In the genomic region with DNA sequence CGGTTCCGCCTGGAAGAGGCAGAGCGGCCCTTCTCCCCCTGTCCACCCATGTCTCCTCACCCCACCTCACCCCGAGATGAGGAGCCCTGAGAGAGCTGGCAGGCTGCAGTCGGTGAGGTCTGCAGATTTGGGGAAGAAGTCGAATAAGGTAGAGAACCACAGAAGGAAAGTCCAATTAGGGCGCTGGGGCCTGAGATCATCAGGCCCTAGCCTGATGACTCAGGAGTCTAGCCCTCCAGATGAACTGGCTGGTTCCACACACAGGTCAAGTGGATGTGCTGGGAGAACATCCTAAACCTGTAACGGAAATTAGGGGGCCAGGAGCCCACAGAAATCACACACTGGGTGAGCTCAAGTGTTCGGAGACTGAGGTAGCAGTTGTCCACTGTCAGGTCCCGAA, we compare ENCODE assay signal across 9 cellular contexts. TPM values are rescaled to one million over a fixed set of nuclear protein-coding genes. Genes with fewer than 3 reads are reported as not detected.
DNase-seq lines count a peak whose midpoint lies in the region; ATAC-seq and TF ChIP-seq lines count a peak whose summit lies in the region.
"Had no signal": no experiment of that assay in that cellular context is flagged by ENCODE, and none has a peak within 500 bp of the region (broad histone marks: within the 10 kb centered on the region; RNA-seq: fewer than 3 reads in every experiment).

No MANE protein-coding gene starts in this region.

- peaks cover under 1% of the 10 kb centered on the region for H3K27me3 ChIP-seq in CD4-positive, CD25-positive, alpha-beta regulatory T cell (ENCODE audit: control insufficient read depth, insufficient read depth, low read length)

- peaks cover 16% of the 10 kb centered on the region for H3K36me3 ChIP-seq in CD4-positive, CD25-positive, alpha-beta regulatory T cell (ENCODE audit: control insufficient read depth, insufficient read depth, low read length)

- no peak for ATAC-seq in CD4-positive, CD25-positive, alpha-beta regulatory T cell (ENCODE audit: low read depth in 2 of 2)
- no peak for ATAC-seq in central memory CD8-positive, alpha-beta T cell (replicated peaks; ENCODE audit: extremely low read depth, poor library complexity, severe bottlenecking)
- ATAC-seq in HG02973 (IDR thresholded peaks at IDR 0.05; ENCODE audit: unreplicated experiment) (no peak), GM19397 (IDR thresholded peaks at IDR 0.05; ENCODE audit: unreplicated experiment) (no peak), GM18861 (IDR thresholded peaks at IDR 0.05; ENCODE audit: unreplicated experiment) (no peak)

- peak overlapping the region in 3 of 4 donors; percentile 52 to 94 (median 70) for H3K4me3 Mint-ChIP-seq in CD4-positive, CD25-positive, alpha-beta regulatory T cell
- peak overlapping the region; percentile 93 for H3K4me3 Mint-ChIP-seq in central memory CD8-positive, alpha-beta T cell
- H3K4me3 Mint-ChIP-seq in nephron progenitor cell, result peak overlapping the region; percentile 70

- no peaks in the 10 kb centered on the region for H3K9me3 ChIP-seq in CD4-positive, CD25-positive, alpha-beta regulatory T cell (ENCODE audit: control insufficient read depth in 2 of 2, low read length in 2 of 2)

- H3K4me3 ChIP-seq in CD4-positive, CD25-positive, alpha-beta regulatory T cell (ENCODE audit: low read depth, low read length), result peak overlapping the region; percentile 90
- peak overlapping the region; percentile 59 for H3K4me3 ChIP-seq in NB4 (ENCODE audit: low read depth, low read length)

- DNase-seq in CD4-positive, CD25-positive, alpha-beta regulatory T cell, result no peak
- DNase-seq in NB4 (ENCODE audit: low read depth) (no peak), nephron progenitor cell (no peak), OCI-M1 (lab: John Stamatoyannopoulos, UW) (no peak)
- no peak for DNase-seq in central memory CD8-positive, alpha-beta T cell (ENCODE audit: low spot score in 2 of 2)
- DNase-seq: stimulated activated CD4-positive, alpha-beta T cell treated with anti-CD3 and anti-CD28 coated beads, Interleukin-4, amount 100 ng/mL, for 24 hours had no signal

- H3K27ac Mint-ChIP-seq in CD4-positive, CD25-positive, alpha-beta regulatory T cell, result peak overlapping the region; percentile 48 to 94 (median 86)
- H3K27ac Mint-ChIP-seq in central memory CD8-positive, alpha-beta T cell (ENCODE audit: low read depth), result no peak overlapping the region
- H3K27ac Mint-ChIP-seq in nephron progenitor cell, result no peak overlapping the region

- peaks cover 6 to 39% (median 21%) of the 10 kb centered on the region in 4 donors for H3K4me1 Mint-ChIP-seq in CD4-positive, CD25-positive, alpha-beta regulatory T cell
- peaks cover 25% of the 10 kb centered on the region for H3K4me1 Mint-ChIP-seq in central memory CD8-positive, alpha-beta T cell
- peaks cover 31% of the 10 kb centered on the region for H3K4me1 Mint-ChIP-seq in nephron progenitor cell

- TF ChIP-seq POLR2A in NB4 (IDR thresholded peaks at IDR 0.05; ENCODE audit: extremely low read depth, insufficient read length), result no peak

- peaks cover 9% of the 10 kb centered on the region for H3K36me3 Mint-ChIP-seq in CD4-positive, CD25-positive, alpha-beta regulatory T cell
- peaks cover 24% of the 10 kb centered on the region for H3K36me3 Mint-ChIP-seq in central memory CD8-positive, alpha-beta T cell (ENCODE audit: insufficient read depth)
- H3K36me3 Mint-ChIP-seq in nephron progenitor cell (ENCODE audit: low read depth), result peaks cover 28% of the 10 kb centered on the region

- peaks cover 4% of the 10 kb centered on the region for H3K27me3 Mint-ChIP-seq in CD4-positive, CD25-positive, alpha-beta regulatory T cell
- H3K27me3 Mint-ChIP-seq in central memory CD8-positive, alpha-beta T cell, result peaks cover 10% of the 10 kb centered on the region
- peaks cover 29% of the 10 kb centered on the region for H3K27me3 Mint-ChIP-seq in nephron progenitor cell (ENCODE audit: low read depth, poor library complexity)

- no peak for TF ChIP-seq CTCF in NB4 (IDR thresholded peaks at IDR 0.05; ENCODE audit: low read depth, low read length)
- no peak for TF ChIP-seq CTCF in nephron progenitor cell (IDR thresholded peaks at IDR 0.05)

- no peak overlapping the region for H3K27ac ChIP-seq in CD4-positive, CD25-positive, alpha-beta regulatory T cell (ENCODE audit: insufficient read depth, low read length, poor library complexity, severe bottlenecking)

- H3K9me3 Mint-ChIP-seq in CD4-positive, CD25-positive, alpha-beta regulatory T cell, result no peaks in the 10 kb centered on the region
- no peaks in the 10 kb centered on the region for H3K9me3 Mint-ChIP-seq in central memory CD8-positive, alpha-beta T cell
- H3K9me3 Mint-ChIP-seq in nephron progenitor cell, result no peaks in the 10 kb centered on the region

- peaks cover 22% of the 10 kb centered on the region for H3K4me1 ChIP-seq in CD4-positive, CD25-positive, alpha-beta regulatory T cell (ENCODE audit: control insufficient read depth, insufficient read depth, low read length, poor library complexity, severe bottlenecking)

RNA-seq across cellular contexts. Expression of gene METTL17, which starts 1.1 kb away (rescaled TPM):
- 75.9 TPM for total RNA-seq in CD4-positive, CD25-positive, alpha-beta regulatory T cell
- polyA plus RNA-seq in CD4-positive, CD25-positive, alpha-beta regulatory T cell, result 10 to 100 TPM; 37.3 to 52.2 (median 42.8) TPM

RNA-seq across cellular contexts. Expression of gene SLC39A2, which starts 10.4 kb away (rescaled TPM):
- not detected for total RNA-seq in CD4-positive, CD25-positive, alpha-beta regulatory T cell
- not detected for polyA plus RNA-seq in CD4-positive, CD25-positive, alpha-beta regulatory T cell

RNA-seq across cellular contexts. Expression of gene RNASE2, which starts 33.4 kb away (rescaled TPM):
- not detected for total RNA-seq in CD4-positive, CD25-positive, alpha-beta regulatory T cell
- polyA plus RNA-seq in CD4-positive, CD25-positive, alpha-beta regulatory T cell, result under 1 TPM in 2 of 4 donors, not detected in 2; 0.29 to 0.70 TPM

RNA-seq across cellular contexts. Expression of gene NDRG2, which starts 36.1 kb away (rescaled TPM):
- total RNA-seq in CD4-positive, CD25-positive, alpha-beta regulatory T cell, result 15.7 TPM
- 10 to 100 TPM; 13.3 to 19.6 (median 18.0) TPM for polyA plus RNA-seq in CD4-positive, CD25-positive, alpha-beta regulatory T cell

RNA-seq across cellular contexts. Expression of gene TPPP2, which starts 41.3 kb away (rescaled TPM):
- not detected for total RNA-seq in CD4-positive, CD25-positive, alpha-beta regulatory T cell
- not detected for polyA plus RNA-seq in CD4-positive, CD25-positive, alpha-beta regulatory T cell

Comparison
In these comparisons a context has a peak if more than half of its experiments do, and no peak if none do; other contexts are left out.
1. H3K27ac Mint-ChIP-seq: peak in CD4-positive, CD25-positive, alpha-beta regulatory T cell (3 of 3); none in central memory CD8-positive, alpha-beta T cell (single experiment) and nephron progenitor cell (single experiment).
2. Peak in every context shown above with its lines, with median percentiles within 50 percentile points of each other: H3K4me3 Mint-ChIP-seq.